Comparison of ENCODE assay signal across 1 cellular context in the genomic region with DNA sequence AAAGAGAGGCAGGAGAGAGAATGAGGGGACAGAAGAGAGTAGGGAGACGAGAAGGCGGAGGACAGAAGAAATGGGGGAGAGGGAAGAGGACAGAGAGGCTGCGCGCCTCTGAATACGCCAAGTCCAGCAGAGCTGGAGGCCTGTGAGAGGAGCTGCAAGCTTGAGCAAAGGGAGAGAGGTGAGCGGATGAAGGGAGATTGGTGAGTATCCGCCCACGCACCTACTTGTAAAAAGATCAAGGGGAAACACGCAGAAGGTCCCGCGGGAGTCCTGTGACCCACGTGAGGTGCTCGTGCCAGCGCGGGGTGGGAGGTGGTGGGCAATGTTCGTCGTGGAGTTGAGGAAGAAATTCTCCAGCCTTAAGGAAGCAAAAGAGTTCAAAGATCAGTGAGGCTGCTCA.
TF ChIP-seq lines count a peak whose summit lies in the region.

No MANE protein-coding gene starts in this region.

TF ChIP-seq in GM23338, 12 proteins besides CTCF, POLR2A, EP300 and RAD21 (continued from another document):
- TF ChIP-seq, protein P1, sequence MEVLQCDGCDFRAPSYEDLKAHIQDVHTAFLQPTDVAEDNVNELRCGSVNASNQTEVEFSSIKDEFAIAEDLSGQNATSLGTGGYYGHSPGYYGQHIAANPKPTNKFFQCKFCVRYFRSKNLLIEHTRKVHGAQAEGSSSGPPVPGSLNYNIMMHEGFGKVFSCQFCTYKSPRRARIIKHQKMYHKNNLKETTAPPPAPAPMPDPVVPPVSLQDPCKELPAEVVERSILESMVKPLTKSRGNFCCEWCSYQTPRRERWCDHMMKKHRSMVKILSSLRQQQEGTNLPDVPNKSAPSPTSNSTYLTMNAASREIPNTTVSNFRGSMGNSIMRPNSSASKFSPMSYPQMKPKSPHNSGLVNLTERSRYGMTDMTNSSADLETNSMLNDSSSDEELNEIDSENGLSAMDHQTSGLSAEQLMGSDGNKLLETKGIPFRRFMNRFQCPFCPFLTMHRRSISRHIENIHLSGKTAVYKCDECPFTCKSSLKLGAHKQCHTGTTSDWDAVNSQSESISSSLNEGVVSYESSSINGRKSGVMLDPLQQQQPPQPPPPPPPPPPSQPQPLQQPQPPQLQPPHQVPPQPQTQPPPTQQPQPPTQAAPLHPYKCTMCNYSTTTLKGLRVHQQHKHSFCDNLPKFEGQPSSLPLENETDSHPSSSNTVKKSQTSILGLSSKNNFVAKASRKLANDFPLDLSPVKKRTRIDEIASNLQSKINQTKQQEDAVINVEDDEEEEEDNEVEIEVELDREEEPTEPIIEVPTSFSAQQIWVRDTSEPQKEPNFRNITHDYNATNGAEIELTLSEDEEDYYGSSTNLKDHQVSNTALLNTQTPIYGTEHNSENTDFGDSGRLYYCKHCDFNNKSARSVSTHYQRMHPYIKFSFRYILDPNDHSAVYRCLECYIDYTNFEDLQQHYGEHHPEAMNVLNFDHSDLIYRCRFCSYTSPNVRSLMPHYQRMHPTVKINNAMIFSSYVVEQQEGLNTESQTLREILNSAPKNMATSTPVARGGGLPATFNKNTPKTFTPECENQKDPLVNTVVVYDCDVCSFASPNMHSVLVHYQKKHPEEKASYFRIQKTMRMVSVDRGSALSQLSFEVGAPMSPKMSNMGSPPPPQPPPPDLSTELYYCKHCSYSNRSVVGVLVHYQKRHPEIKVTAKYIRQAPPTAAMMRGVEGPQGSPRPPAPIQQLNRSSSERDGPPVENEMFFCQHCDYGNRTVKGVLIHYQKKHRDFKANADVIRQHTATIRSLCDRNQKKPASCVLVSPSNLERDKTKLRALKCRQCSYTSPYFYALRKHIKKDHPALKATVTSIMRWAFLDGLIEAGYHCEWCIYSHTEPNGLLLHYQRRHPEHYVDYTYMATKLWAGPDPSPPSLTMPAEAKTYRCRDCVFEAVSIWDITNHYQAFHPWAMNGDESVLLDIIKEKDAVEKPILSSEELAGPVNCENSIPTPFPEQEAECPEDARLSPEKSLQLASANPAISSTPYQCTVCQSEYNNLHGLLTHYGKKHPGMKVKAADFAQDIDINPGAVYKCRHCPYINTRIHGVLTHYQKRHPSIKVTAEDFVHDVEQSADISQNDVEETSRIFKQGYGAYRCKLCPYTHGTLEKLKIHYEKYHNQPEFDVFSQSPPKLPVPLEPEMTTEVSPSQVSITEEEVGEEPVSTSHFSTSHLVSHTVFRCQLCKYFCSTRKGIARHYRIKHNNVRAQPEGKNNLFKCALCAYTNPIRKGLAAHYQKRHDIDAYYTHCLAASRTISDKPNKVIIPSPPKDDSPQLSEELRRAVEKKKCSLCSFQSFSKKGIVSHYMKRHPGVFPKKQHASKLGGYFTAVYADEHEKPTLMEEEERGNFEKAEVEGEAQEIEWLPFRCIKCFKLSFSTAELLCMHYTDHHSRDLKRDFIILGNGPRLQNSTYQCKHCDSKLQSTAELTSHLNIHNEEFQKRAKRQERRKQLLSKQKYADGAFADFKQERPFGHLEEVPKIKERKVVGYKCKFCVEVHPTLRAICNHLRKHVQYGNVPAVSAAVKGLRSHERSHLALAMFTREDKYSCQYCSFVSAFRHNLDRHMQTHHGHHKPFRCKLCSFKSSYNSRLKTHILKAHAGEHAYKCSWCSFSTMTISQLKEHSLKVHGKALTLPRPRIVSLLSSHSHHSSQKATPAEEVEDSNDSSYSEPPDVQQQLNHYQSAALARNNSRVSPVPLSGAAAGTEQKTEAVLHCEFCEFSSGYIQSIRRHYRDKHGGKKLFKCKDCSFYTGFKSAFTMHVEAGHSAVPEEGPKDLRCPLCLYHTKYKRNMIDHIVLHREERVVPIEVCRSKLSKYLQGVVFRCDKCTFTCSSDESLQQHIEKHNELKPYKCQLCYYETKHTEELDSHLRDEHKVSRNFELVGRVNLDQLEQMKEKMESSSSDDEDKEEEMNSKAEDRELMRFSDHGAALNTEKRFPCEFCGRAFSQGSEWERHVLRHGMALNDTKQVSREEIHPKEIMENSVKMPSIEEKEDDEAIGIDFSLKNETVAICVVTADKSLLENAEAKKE (CRISPR knock-in tag; IDR thresholded peaks at IDR 0.05): no peak
- TF ChIP-seq ZNF114 (CRISPR knock-in tag; IDR thresholded peaks at IDR 0.05) (no peak), POLR2AphosphoS5 (IDR thresholded peaks at IDR 0.05; ENCODE audit: low read depth) (no peak)
TF ChIP-seq in GM23338: peak in this region for 0.
